In genomic region chr19:16382775-16383543, GRCh38 we compare ENCODE assay signal across 8 cellular contexts. TPM values are rescaled to one million over a fixed set of nuclear protein-coding genes. Genes with fewer than 3 reads are reported as not detected.
A peak's percentile ranks its signal among the peaks of the same experiment; 100 is the strongest.
DNase-seq lines count a peak whose midpoint lies in the region; ATAC-seq and TF ChIP-seq lines count a peak whose summit lies in the region.

No MANE protein-coding gene starts in this region.

- peak; percentile 42 for DNase-seq in DND-41
- peak; percentile 72 for DNase-seq in T follicular helper cell (ENCODE audit: low read depth)
- DNase-seq in adrenal gland = peak; percentile 85 to 94 (median 89)
- peak; percentile 89 to 94 for DNase-seq in heart right ventricle
- peak; percentile 97 for DNase-seq in posterior vena cava (ENCODE audit: low spot score)
- peak; percentile 82 for DNase-seq in type B pancreatic cell (ENCODE audit: extremely low spot score, unreplicated experiment)

- H3K36me3 Mint-ChIP-seq in type B pancreatic cell = no peaks in the 10 kb centered on the region

- no peaks in the 10 kb centered on the region for H3K27me3 Mint-ChIP-seq in type B pancreatic cell

- no peak for TF ChIP-seq POLR2A in adrenal gland (IDR thresholded peaks at IDR 0.05)

- H3K27ac Mint-ChIP-seq in type B pancreatic cell = no peak overlapping the region

- H3K36me3 ChIP-seq in DND-41 (ENCODE audit: insufficient read depth, low read length) = peaks cover 44% of the 10 kb centered on the region
- peaks cover 47% of the 10 kb centered on the region for H3K36me3 ChIP-seq in KOPT-K1 (ENCODE audit: insufficient read depth, low read length)
- H3K36me3 ChIP-seq in adrenal gland (replicated peaks in 1 of 2) = peaks cover 0 to 27% of the 10 kb centered on the region in 2 donors
- peaks cover 0 to 47% (median 15%) of the 10 kb centered on the region in 9 donors for H3K36me3 ChIP-seq in heart right ventricle

- H3K4me3 Mint-ChIP-seq in type B pancreatic cell = no peak overlapping the region

- WGBS in adrenal gland, 4 donors = 12 to 18% (median 15%) methylated on average over 15 to 17 of the region's 17 CpGs
- WGBS in heart right ventricle, 2 donors = 6 to 9% methylated on average over 17 of the region's 17 CpGs

- TF ChIP-seq CTCF in DND-41 (IDR thresholded peaks at IDR 0.05; ENCODE audit: borderline replicate concordance, extremely low read depth, low read length, poor library complexity, severe bottlenecking) (peak; percentile 64), adrenal gland (IDR thresholded peaks at IDR 0.05) (peak; percentile 74 to 92 (median 90)), heart right ventricle (IDR thresholded peaks at IDR 0.05) (peak; percentile 71 to 97 (median 89)), type B pancreatic cell (conservative IDR thresholded peaks at IDR 0.05) (peak; percentile 85)

- no peak overlapping the region for H3K4me2 ChIP-seq in DND-41 (ENCODE audit: insufficient read depth, low read length)

- no peak overlapping the region for H2AFZ ChIP-seq in DND-41 (ENCODE audit: low read depth, low read length)

- H3K27me3 ChIP-seq in DND-41 (ENCODE audit: insufficient read depth, low read length, poor library complexity) = no peaks in the 10 kb centered on the region
- H3K27me3 ChIP-seq in adrenal gland = no peaks in the 10 kb centered on the region
- H3K27me3 ChIP-seq in heart right ventricle = no peaks in the 10 kb centered on the region

- H3K4me1 Mint-ChIP-seq in type B pancreatic cell (ENCODE audit: unreplicated experiment) = no peaks in the 10 kb centered on the region

- H3K4me1 ChIP-seq in DND-41 (ENCODE audit: insufficient read depth, low read length) (no peaks in the 10 kb centered on the region), adrenal gland (replicated peaks in 1 of 2) (peaks cover 0 to 15% of the 10 kb centered on the region in 2 donors), heart right ventricle (peaks cover 28 to 65% (median 49%) of the 10 kb centered on the region in 9 donors)

- no peaks in the 10 kb centered on the region for H3K79me2 ChIP-seq in DND-41 (ENCODE audit: insufficient read depth, low read length)

- no peaks in the 10 kb centered on the region for H3K9me3 Mint-ChIP-seq in type B pancreatic cell

- H4K20me1 ChIP-seq in DND-41 (ENCODE audit: insufficient read depth, low read length) = peaks cover 14% of the 10 kb centered on the region

- ATAC-seq in DND-41 (ENCODE audit: insufficient read depth, low read depth) (peak; percentile 43; the same call in 1 of the 3 replicates), heart right ventricle (peak; percentile 79 to 90 (median 88)), GM21825 (IDR thresholded peaks at IDR 0.05; ENCODE audit: unreplicated experiment) (no peak)

- H3K9me3 ChIP-seq in DND-41 (ENCODE audit: insufficient read depth, low read length, severe bottlenecking) = no peaks in the 10 kb centered on the region
- H3K9me3 ChIP-seq in KOPT-K1 (ENCODE audit: insufficient read depth, low read length, poor library complexity, severe bottlenecking) = no peaks in the 10 kb centered on the region
- H3K9me3 ChIP-seq in adrenal gland (replicated peaks in 1 of 3) = no peaks in the 10 kb centered on the region
- no peaks in the 10 kb centered on the region for H3K9me3 ChIP-seq in heart right ventricle

- no peak overlapping the region for H3K9ac ChIP-seq in DND-41 (ENCODE audit: low read depth, low read length)

- intact Hi-C loops in adrenal gland (cut with DNase I) (loop anchor here in 1 of 2 donors (5.0 kb wide), 1 partner anchor 136 kb away; no protein-coding TSS in a partner anchor), heart right ventricle (cut with DNase I) (loop anchor here (1.0 to 10.0 kb wide), 11 partner anchors 28 to 136 kb away; partner anchors contain the start of gene KLF2 (in 1 of the 10)), posterior vena cava (cut with DNase I) (loop anchor here (2.0 to 5.0 kb wide), 3 partner anchors 46 to 270 kb away; no protein-coding TSS in a partner anchor)

- no peak overlapping the region for H3K27ac ChIP-seq in DND-41 (ENCODE audit: low read length)
- H3K27ac ChIP-seq in KOPT-K1 (ENCODE audit: low read depth, low read length, poor library complexity, severe bottlenecking) = peak overlapping the region; percentile 41
- H3K27ac ChIP-seq in adrenal gland = peak overlapping the region in 4 of 5 donors; percentile 41 to 80 (median 62)
- peak overlapping the region; percentile 72 to 96 (median 90) for H3K27ac ChIP-seq in heart right ventricle

- H3K4me3 ChIP-seq in DND-41 (ENCODE audit: low read depth in 1 of 2, low read length in 2 of 2) (no peak overlapping the region), adrenal gland (no peak overlapping the region), heart right ventricle (peak overlapping the region in 4 of 10 donors; percentile 1 to 22 (median 8))

RNA-seq across cellular contexts. Expression of gene KLF2, which starts 58.3 kb away (rescaled TPM):
- 10 to 100 TPM in 7 of 8 donors, 1 to 10 TPM in 1; 3.4 to 52.3 (median 27.0) TPM for total RNA-seq in adrenal gland
- polyA plus RNA-seq in adrenal gland = 10 to 100 TPM in 1 of 3 donors, 1 to 10 TPM in 2; 7.0 to 29.3 (median 9.6) TPM
- 10 to 100 TPM; 25.5 to 76.2 (median 50.4) TPM for total RNA-seq in heart right ventricle
- polyA plus RNA-seq in heart right ventricle = 10 to 100 TPM; 22.4 to 73.5 TPM
- total RNA-seq in posterior vena cava = 100 to 1,000 TPM in 1 of 2 donors, 10 to 100 TPM in 1; 97.8 to 208 TPM
- 1.4 and 2.1 TPM in 2 replicates for total RNA-seq in type B pancreatic cell (ENCODE audit: low replicate concordance)

Comparison
In these comparisons a context has a peak if more than half of its experiments do, and no peak if none do; other contexts are left out.
1. DNase-seq: peak in every context shown above with its lines; median percentile 97 in posterior vena cava; 92 in heart right ventricle; 89 in adrenal gland; 82 in type B pancreatic cell; 72 in T follicular helper cell; 42 in DND-41.